ENCODE assay signal across 1 cellular context in genomic region chr1:1419363-1419811, GRCh38.
TF ChIP-seq lines count a peak whose summit lies in the region.

No MANE protein-coding gene starts in this region.

TF ChIP-seq in IMR-90, 13 proteins besides CTCF, POLR2A, EP300 and RAD21:
- TF ChIP-seq, protein P1, sequence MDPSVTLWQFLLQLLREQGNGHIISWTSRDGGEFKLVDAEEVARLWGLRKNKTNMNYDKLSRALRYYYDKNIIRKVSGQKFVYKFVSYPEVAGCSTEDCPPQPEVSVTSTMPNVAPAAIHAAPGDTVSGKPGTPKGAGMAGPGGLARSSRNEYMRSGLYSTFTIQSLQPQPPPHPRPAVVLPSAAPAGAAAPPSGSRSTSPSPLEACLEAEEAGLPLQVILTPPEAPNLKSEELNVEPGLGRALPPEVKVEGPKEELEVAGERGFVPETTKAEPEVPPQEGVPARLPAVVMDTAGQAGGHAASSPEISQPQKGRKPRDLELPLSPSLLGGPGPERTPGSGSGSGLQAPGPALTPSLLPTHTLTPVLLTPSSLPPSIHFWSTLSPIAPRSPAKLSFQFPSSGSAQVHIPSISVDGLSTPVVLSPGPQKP (IDR thresholded peaks at IDR 0.05; ENCODE audit: borderline replicate concordance, low read depth, low read length), result no peak
- TF ChIP-seq BHLHE40 (IDR thresholded peaks at IDR 0.05; ENCODE audit: low read depth, low read length) (no peak), USF2 (IDR thresholded peaks at IDR 0.05; ENCODE audit: low read depth, low read length) (no peak), FOS (IDR thresholded peaks at IDR 0.05; ENCODE audit: low read depth, low read length) (no peak), CEBPB (IDR thresholded peaks at IDR 0.05; ENCODE audit: low read depth, low read length) (no peak), MXI1 (IDR thresholded peaks at IDR 0.05; ENCODE audit: borderline replicate concordance, low read depth, low read length) (no peak), RCOR1 (IDR thresholded peaks at IDR 0.05; ENCODE audit: insufficient replicate concordance, low read length) (no peak), MAZ (IDR thresholded peaks at IDR 0.05; ENCODE audit: borderline replicate concordance, low read depth, low read length) (no peak), CHD1 (IDR thresholded peaks at IDR 0.05; ENCODE audit: low read depth, low read length) (no peak), SMC3 (IDR thresholded peaks at IDR 0.05; ENCODE audit: low read depth, low read length) (no peak), MAFK (IDR thresholded peaks at IDR 0.05; ENCODE audit: low read depth, low read length) (no peak)
